ENCODE assay signal across 32 cellular contexts in genomic region chr7:98995523-98996161, GRCh38.
A peak's percentile ranks its signal among the peaks of the same experiment; 100 is the strongest.
DNase-seq lines count a peak whose midpoint lies in the region; ATAC-seq, FAIRE-seq and TF ChIP-seq lines count a peak whose summit lies in the region.
"Had no signal": no experiment of that assay in that cellular context is flagged by ENCODE, and none has a peak within 500 bp of the region (broad histone marks: within the 10 kb centered on the region; RNA-seq: fewer than 3 reads in every experiment).

No MANE protein-coding gene starts in this region.

- TF ChIP-seq EP300 in K562 (IDR thresholded peaks at IDR 0.05; ENCODE audit: low read length) = no peak

- no peak overlapping the region for H3K4me3 Mint-ChIP-seq in stimulated activated naive CD8-positive, alpha-beta T cell treated with anti-CD3 and anti-CD28 coated beads, Interleukin-15, Interleukin-2, amounts not matched to agents 100 ng/mL and 50 ng/mL, for 24 hours
- H3K4me3 Mint-ChIP-seq in naive thymus-derived CD8-positive, alpha-beta T cell = peak overlapping the region in 1 of 10 donors; percentile 30
- H3K4me3 Mint-ChIP-seq: activated CD8-positive, alpha-beta memory T cell treated with anti-CD3 and anti-CD28 coated beads, Interleukin-2, amount 10 ng/mL, durations not matched to agents 7 days and 5 days; activated naive CD4-positive, alpha-beta T cell treated with anti-CD3 and anti-CD28 coated beads, Interleukin-2, amount 50 U/mL, for 24 hours; activated T-helper 1 cell treated with anti-CD3 and anti-CD28 coated beads, Interleukin-12 subunit alpha, Interleukin-12 subunit beta, Interleukin-2, Interleukin-4 antibody, amounts not matched to agents 30 ng/mL and 10 ng/mL and 1 ng/mL, durations not matched to agents 14 hours and 24 hours and 36 hours; immature natural killer cell; neural crest cell; T-helper 2 cell treated with Interferon-gamma antibody and Interleukin-4, amounts not matched to agents 5 μg/mL and 100 μg/mL, for 36 hours had no signal

- H3K79me2 ChIP-seq in K562 (ENCODE audit: control insufficient read depth, insufficient read depth, low read length) = no peaks in the 10 kb centered on the region

- no peak for ATAC-seq in stimulated activated naive CD8-positive, alpha-beta T cell treated with anti-CD3 and anti-CD28 coated beads, Interleukin-15, Interleukin-2, amounts not matched to agents 100 U/mL and 50 U/mL, for 24 hours
- ATAC-seq in K562 = no peak
- no peak for ATAC-seq in naive thymus-derived CD8-positive, alpha-beta T cell
- ATAC-seq in upper lobe of right lung = peak; percentile 8
- ATAC-seq in right lobe of liver = no peak
- ATAC-seq: left lobe of liver, right cardiac atrium, SK-N-SH treated with all-trans-retinoic acid at 6 μM for 48 hours had no signal

- H3K27me3 ChIP-seq in K562 (ENCODE audit: control insufficient read depth in 2 of 2, insufficient read depth in 2 of 2, low read length in 2 of 2) (no peaks in the 10 kb centered on the region), upper lobe of right lung (no peaks in the 10 kb centered on the region), right lobe of liver (no peaks in the 10 kb centered on the region)
- H3K27me3 ChIP-seq: colonic mucosa, spleen, upper lobe of left lung had no signal

- peak overlapping the region in 1 of 2 experiments; percentile 72; a peak in 2 of 4 replicates for H3K9ac ChIP-seq in K562 (ENCODE audit: insufficient read depth in 1 of 2, low read depth in 2 of 2, low read length in 2 of 2)
- H3K9ac ChIP-seq: parathyroid adenoma had no signal

- H3K4me1 ChIP-seq in K562 (replicated peaks in 1 of 2; ENCODE audit: control insufficient read depth in 2 of 2, insufficient read depth in 2 of 2, low read length in 2 of 2) = peaks cover 0 to 3% of the 10 kb centered on the region in 2 experiments; a peak in 1 of 5 replicates
- H3K4me1 ChIP-seq in upper lobe of right lung = no peaks in the 10 kb centered on the region
- H3K4me1 ChIP-seq in right lobe of liver = no peaks in the 10 kb centered on the region
- H3K4me1 ChIP-seq: colonic mucosa, parathyroid adenoma, upper lobe of left lung had no signal

- CTCF ChIA-PET in K562 (lab: Yijun Ruan, JAX; ENCODE audit: low intra/inter-chr PET ratio) = no interaction called here

- 96% methylated on average over 15 of the region's 16 CpGs for WGBS in K562 (ENCODE audit: insufficient coverage, low coverage, missing lambda C conversion rate)
- 92% methylated on average over 16 of the region's 16 CpGs for WGBS in right lobe of liver (ENCODE audit: insufficient coverage, low coverage, low lambda C conversion rate, missing lambda C conversion rate)

- no peaks in the 10 kb centered on the region for H3K9me1 ChIP-seq in K562 (ENCODE audit: control insufficient read depth, insufficient read depth, low read length)

- in situ Hi-C loops in K562 (cut with MboI) = no loop called here

- no peak for DNase-seq in stimulated activated naive CD8-positive, alpha-beta T cell treated with anti-CD3 and anti-CD28 coated beads, Interleukin-15, Interleukin-2, amounts not matched to agents 100 U/mL and 50 U/mL, for 24 hours
- no peak for DNase-seq in K562 (ENCODE audit: extremely low read depth in 1 of 4, low spot score in 3 of 4)
- no peak for DNase-seq in naive thymus-derived CD8-positive, alpha-beta T cell
- peak; percentile 33 for DNase-seq in upper lobe of right lung
- DNase-seq in right lobe of liver = no peak
- no peak for DNase-seq in NCI-H2227 treated with DMSO at 0.1 percent for 48 hours (lab: John Stamatoyannopoulos, UW)
- DNase-seq in HT-29 (ENCODE audit: low spot score) = no peak
- DNase-seq: activated CD4-positive, alpha-beta T cell treated with anti-CD3 and anti-CD28 coated beads for 1 hour; activated CD8-positive, alpha-beta memory T cell treated with anti-CD3 and anti-CD28 coated beads, Interleukin-2, amount 10 ng/mL, durations not matched to agents 7 days and 5 days; colonic mucosa; effector CD8-positive, alpha-beta T cell; H7; immature natural killer cell; KBM-7; NCI-H1092 treated with DMSO at 0.1 percent for 48 hours; NCI-H1930; NCI-H2171 treated with DMSO at 0.1 percent for 48 hours; NCI-H526 treated with DMSO at 0.1 percent for 48 hours; NK-92 treated with Interleukin-12 subunit alpha and Interleukin-12 subunit beta, amount 100 ng/mL, for 24 hours; PC-9; right cardiac atrium; spleen had no signal

- H3K36me3 ChIP-seq in K562 (ENCODE audit: control insufficient read depth, insufficient read depth, low read length) = peaks cover 91% of the 10 kb centered on the region
- H3K36me3 ChIP-seq in upper lobe of right lung = peaks cover 95% of the 10 kb centered on the region
- H3K36me3 ChIP-seq in right lobe of liver = peaks cover 0 to 58% (median 27%) of the 10 kb centered on the region in 4 donors

- TF ChIP-seq RAD21 in K562 (CRISPR knock-in tag; conservative IDR thresholded peaks at IDR 0.05 in 1 of 2, IDR thresholded peaks at IDR 0.05 in 1 of 2) = no peak

- H3K27ac ChIP-seq in K562 (ENCODE audit: extremely low read depth, low read depth, low read length) (no peak overlapping the region), upper lobe of right lung (no peak overlapping the region), right lobe of liver (no peak overlapping the region)
- H3K27ac ChIP-seq: colonic mucosa, parathyroid adenoma, PC-9, spleen, upper lobe of left lung had no signal

- no TSS peak for BruUV-seq in K562 (replicated peaks; lab: Mats Ljungman, UMichigan)

- H4K20me1 ChIP-seq in K562 (replicated peaks; ENCODE audit: control insufficient read depth, insufficient read depth, low read length) = no peaks in the 10 kb centered on the region

- H3K4me1 Mint-ChIP-seq in stimulated activated naive CD8-positive, alpha-beta T cell treated with anti-CD3 and anti-CD28 coated beads, Interleukin-15, Interleukin-2, amounts not matched to agents 100 ng/mL and 50 ng/mL, for 24 hours (ENCODE audit: low read depth) = peaks cover 15% of the 10 kb centered on the region
- peaks cover 8 to 27% (median 14%) of the 10 kb centered on the region in 4 donors for H3K4me1 Mint-ChIP-seq in naive thymus-derived CD8-positive, alpha-beta T cell
- H3K4me1 Mint-ChIP-seq: activated naive CD4-positive, alpha-beta T cell treated with anti-CD3 and anti-CD28 coated beads, Interleukin-2, amount 50 U/mL, for 24 hours; immature natural killer cell; neural crest cell had no signal

- peak overlapping the region; percentile 61 for H3K27ac Mint-ChIP-seq in stimulated activated naive CD8-positive, alpha-beta T cell treated with anti-CD3 and anti-CD28 coated beads, Interleukin-15, Interleukin-2, amounts not matched to agents 100 ng/mL and 50 ng/mL, for 24 hours
- H3K27ac Mint-ChIP-seq in naive thymus-derived CD8-positive, alpha-beta T cell = peak overlapping the region in 6 of 10 donors; percentile 16 to 91 (median 73)
- H3K27ac Mint-ChIP-seq: activated CD8-positive, alpha-beta memory T cell treated with anti-CD3 and anti-CD28 coated beads, Interleukin-2, amount 10 ng/mL, durations not matched to agents 7 days and 5 days; activated naive CD4-positive, alpha-beta T cell treated with anti-CD3 and anti-CD28 coated beads, Interleukin-2, amount 50 U/mL, for 24 hours; activated T-helper 1 cell treated with anti-CD3 and anti-CD28 coated beads, Interleukin-12 subunit alpha, Interleukin-12 subunit beta, Interleukin-2, Interleukin-4 antibody, amounts not matched to agents 30 ng/mL and 10 ng/mL and 1 ng/mL, durations not matched to agents 14 hours and 24 hours and 36 hours; immature natural killer cell; T-helper 2 cell treated with Interferon-gamma antibody and Interleukin-4, amounts not matched to agents 5 μg/mL and 100 μg/mL, for 36 hours had no signal

- H3K36me3 Mint-ChIP-seq in stimulated activated naive CD8-positive, alpha-beta T cell treated with anti-CD3 and anti-CD28 coated beads, Interleukin-15, Interleukin-2, amounts not matched to agents 100 ng/mL and 50 ng/mL, for 24 hours (ENCODE audit: low read depth) = peaks cover 68% of the 10 kb centered on the region
- peaks cover 7 to 74% (median 10%) of the 10 kb centered on the region in 3 donors for H3K36me3 Mint-ChIP-seq in naive thymus-derived CD8-positive, alpha-beta T cell

- no peak for TF ChIP-seq POLR2A in K562 (conservative IDR thresholded peaks at IDR 0.05)
- no peak for TF ChIP-seq POLR2A in right lobe of liver (IDR thresholded peaks at IDR 0.05)

- no peak overlapping the region for H2AFZ ChIP-seq in K562 (ENCODE audit: low read depth, low read length)
- H2AFZ ChIP-seq: parathyroid adenoma, PC-9 had no signal

- intact Hi-C loops in K562 (cut with micrococcal nuclease) = no loop called here
- intact Hi-C loops in upper lobe of right lung (cut with DNase I) = no loop called here
- intact Hi-C loops in right lobe of liver (cut with DNase I) = no loop called here

- H3K4me2 ChIP-seq in K562 (ENCODE audit: insufficient read depth, low read length) = no peak overlapping the region
- H3K4me2 ChIP-seq: PC-9 had no signal

- no peaks in the 10 kb centered on the region for H3K27me3 Mint-ChIP-seq in stimulated activated naive CD8-positive, alpha-beta T cell treated with anti-CD3 and anti-CD28 coated beads, Interleukin-15, Interleukin-2, amounts not matched to agents 100 ng/mL and 50 ng/mL, for 24 hours
- no peaks in the 10 kb centered on the region for H3K27me3 Mint-ChIP-seq in naive thymus-derived CD8-positive, alpha-beta T cell
- H3K27me3 Mint-ChIP-seq: activated CD8-positive, alpha-beta memory T cell treated with anti-CD3 and anti-CD28 coated beads, Interleukin-2, amount 10 ng/mL, durations not matched to agents 7 days and 5 days; activated naive CD4-positive, alpha-beta T cell treated with anti-CD3 and anti-CD28 coated beads, Interleukin-2, amount 50 U/mL, for 24 hours had no signal

- TF ChIP-seq CTCF in K562 (IDR thresholded peaks at IDR 0.05 in 2 of 3, conservative IDR thresholded peaks at IDR 0.05 in 1 of 3; ENCODE audit: insufficient read depth in 2 of 3, low read depth in 1 of 3, low read length in 3 of 3) = no peak
- TF ChIP-seq CTCF in upper lobe of right lung (IDR thresholded peaks at IDR 0.05) = no peak
- TF ChIP-seq CTCF in right lobe of liver (IDR thresholded peaks at IDR 0.05) = no peak

- H3K4me3 ChIP-seq in K562 = no peak overlapping the region
- no peak overlapping the region for H3K4me3 ChIP-seq in upper lobe of right lung
- H3K4me3 ChIP-seq in right lobe of liver = no peak overlapping the region
- H3K4me3 ChIP-seq: colonic mucosa, PC-9, spleen, upper lobe of left lung had no signal

- POLR2A ChIA-PET in K562 (lab: Yijun Ruan, JAX) = interaction anchor here (0.6 kb wide), 1 partner anchor 35 kb away, joined by 3 read pairs; no protein-coding TSS in a partner anchor
- POLR2A ChIA-PET in naive thymus-derived CD8-positive, alpha-beta T cell (lab: Charles Lee) = no interaction called here

- no peaks in the 10 kb centered on the region for H3K9me3 Mint-ChIP-seq in stimulated activated naive CD8-positive, alpha-beta T cell treated with anti-CD3 and anti-CD28 coated beads, Interleukin-15, Interleukin-2, amounts not matched to agents 100 ng/mL and 50 ng/mL, for 24 hours
- H3K9me3 Mint-ChIP-seq in naive thymus-derived CD8-positive, alpha-beta T cell = no peaks in the 10 kb centered on the region
- H3K9me3 Mint-ChIP-seq: activated naive CD4-positive, alpha-beta T cell treated with anti-CD3 and anti-CD28 coated beads, Interleukin-2, amount 50 U/mL, for 24 hours; activated T-helper 1 cell treated with anti-CD3 and anti-CD28 coated beads, Interleukin-12 subunit alpha, Interleukin-12 subunit beta, Interleukin-2, Interleukin-4 antibody, amounts not matched to agents 30 ng/mL and 10 ng/mL and 1 ng/mL, durations not matched to agents 14 hours and 24 hours and 36 hours; immature natural killer cell; neural crest cell; T-helper 2 cell treated with Interferon-gamma antibody and Interleukin-4, amounts not matched to agents 5 μg/mL and 100 μg/mL, for 36 hours had no signal

- no peaks in the 10 kb centered on the region for H3K9me3 ChIP-seq in K562 (replicated peaks; ENCODE audit: control insufficient read depth, insufficient read depth, low read depth, low read length)
- H3K9me3 ChIP-seq in upper lobe of right lung = no peaks in the 10 kb centered on the region
- no peaks in the 10 kb centered on the region for H3K9me3 ChIP-seq in right lobe of liver
- H3K9me3 ChIP-seq: colonic mucosa, spleen, upper lobe of left lung had no signal

- no peak for FAIRE-seq in K562 (lab: Jason Lieb, UNC)
- FAIRE-seq: bronchial epithelial cell had no signal
